8 cellular contexts compared by ENCODE assay signal in the genomic region with DNA sequence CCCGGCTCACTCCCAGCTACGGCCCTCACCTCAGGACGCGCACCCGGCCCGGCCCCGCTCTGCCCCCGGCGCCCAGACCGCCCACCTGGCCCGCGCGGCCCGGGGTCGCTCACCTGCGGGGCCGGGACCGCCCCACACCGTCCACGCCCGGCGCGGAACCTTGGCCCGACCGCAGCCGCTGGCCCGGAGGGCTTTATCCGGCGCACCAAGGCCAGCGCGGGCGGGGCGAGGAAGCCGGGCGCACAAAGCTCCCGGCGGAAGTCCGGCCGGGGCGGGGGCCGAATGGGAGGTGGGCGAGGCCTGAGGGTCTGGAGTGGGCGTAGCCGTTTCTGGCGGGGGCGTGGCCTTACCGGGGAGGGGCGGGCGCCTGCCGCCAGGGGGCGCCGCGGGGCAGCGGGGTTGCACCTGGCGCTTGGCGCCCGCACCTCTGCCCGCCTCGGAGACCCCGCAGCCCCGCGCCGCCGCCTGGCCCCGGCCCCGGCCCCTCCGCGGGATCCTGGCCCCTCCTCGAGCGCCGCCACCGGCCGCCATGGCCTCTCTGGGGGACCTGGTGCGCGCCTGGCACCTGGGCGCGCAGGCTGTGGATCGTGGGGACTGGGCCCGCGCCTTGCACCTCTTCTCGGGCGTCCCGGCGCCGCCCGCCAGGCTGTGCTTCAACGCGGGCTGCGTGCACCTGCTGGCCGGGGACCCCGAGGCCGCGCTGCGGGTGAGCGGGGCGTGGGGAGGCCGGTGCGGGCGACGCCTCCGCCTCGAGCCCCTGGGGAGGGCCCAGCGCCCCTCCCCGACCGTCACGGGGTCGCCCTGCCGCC. TPM values are rescaled to one million over a fixed set of nuclear protein-coding genes. Genes with fewer than 3 reads are reported as not detected.
DNase-seq lines count a peak whose midpoint lies in the region; ATAC-seq and TF ChIP-seq lines count a peak whose summit lies in the region.

A gene with protein sequence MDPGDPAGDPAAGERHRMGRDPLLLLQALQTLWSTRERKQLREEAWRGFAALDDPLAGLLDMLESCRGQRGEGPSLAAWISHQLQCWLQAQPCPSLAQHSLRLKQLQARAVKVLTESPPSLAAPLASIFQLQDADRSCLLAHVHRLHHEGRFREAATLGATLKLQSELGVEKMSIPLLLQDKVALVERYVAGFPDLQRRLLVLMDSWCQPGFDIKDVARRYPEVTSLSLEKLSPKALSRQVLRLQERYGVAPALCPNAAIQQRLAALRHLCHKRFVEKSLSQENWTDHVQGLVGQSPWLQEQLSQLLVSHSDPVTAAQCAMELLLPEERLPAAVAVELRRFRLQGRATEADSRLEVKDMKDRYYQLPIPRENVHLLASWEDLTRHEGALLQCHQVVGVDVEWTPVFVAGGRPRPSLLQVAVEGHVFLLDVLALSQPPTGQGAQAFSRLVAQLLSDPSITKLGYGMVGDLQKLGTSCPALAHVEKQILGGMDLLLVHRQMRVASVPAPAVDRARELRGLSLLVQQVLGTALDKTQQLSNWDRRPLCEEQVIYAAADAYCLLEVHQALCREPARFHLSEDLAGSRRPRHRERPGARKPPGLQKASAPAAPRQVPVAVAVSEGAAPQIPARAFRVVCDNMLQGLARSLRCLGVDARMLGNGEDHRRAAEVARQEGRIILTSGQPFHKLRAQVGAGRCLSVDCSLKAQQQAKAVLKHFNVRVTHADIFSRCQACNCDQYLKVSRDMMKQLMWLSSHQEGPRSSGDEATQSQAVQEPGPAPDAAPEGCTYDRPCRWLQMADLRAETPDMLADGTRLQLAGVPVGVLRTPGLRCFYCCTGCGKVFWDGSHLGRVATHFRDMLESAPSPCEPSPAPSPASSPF (minus strand): TSS at position 162 of the 809 bp plus-strand sequence. CDS start 27,805 bp downstream, outside the sequence.
Gene NOXA1 (plus strand): TSS at position 393 of the 809 bp plus-strand sequence. CDS start 137 bp downstream, at position 530.

- CTCF ChIA-PET in T-cell (lab: Charles Lee) = interaction anchor here in 1 of 2 donors (0.6 to 1.3 kb wide), 14 partner anchors 20 to 795 kb away, joined by 3 to 5 read pairs (median 4); partner anchors contain the start of genes MRPL41 and TPRN

- POLR2A ChIA-PET in T-cell (lab: Charles Lee) = interaction anchor here in 1 of 2 donors (0.5 kb wide), 1 partner anchor 101 kb away, joined by 3 read pairs; no protein-coding TSS in a partner anchor

- TF ChIP-seq CTCF in GM12875 (IDR thresholded peaks at IDR 0.05; ENCODE audit: borderline replicate concordance, insufficient read depth, low read depth, low read length) (peak; percentile 93), psoas muscle (IDR thresholded peaks at IDR 0.05) (peak; percentile 72)

- 0 to 2% (median 1%) methylated on average over 33 to 108 of the region's 108 CpGs for WGBS in psoas muscle, 3 donors

- peak within 1 kb of the TSS; percentile 75 to 80 (median 80) for H3K4me3 Mint-ChIP-seq in T-cell

- peak within 1 kb of the TSS; percentile 83 for H3K27ac ChIP-seq in psoas muscle

- H3K36me3 ChIP-seq in psoas muscle (ENCODE audit: insufficient read depth in 1 of 2, low read depth in 1 of 2) = peaks cover 0 to 4% of the 10 kb centered on the region in 2 donors

- peaks cover 24% of the 10 kb centered on the region for H3K4me1 ChIP-seq in psoas muscle

- H3K27ac Mint-ChIP-seq in T-cell = peak within 1 kb of the TSS; percentile 72 to 80

- no peaks in the 10 kb centered on the region for H3K27me3 ChIP-seq in psoas muscle (ENCODE audit: insufficient read depth in 3 of 3, low read length in 2 of 3)

- H3K9me3 ChIP-seq in psoas muscle = no peaks in the 10 kb centered on the region

- peak; percentile 87 to 97 (median 96) for DNase-seq in NCI-H1417 (lab: John Stamatoyannopoulos, UW)
- DNase-seq in T-cell = peak; percentile 78 to 97 (median 89)
- DNase-seq in amniotic epithelial cell (ENCODE audit: low read depth) = peak; percentile 83
- peak; percentile 97 for DNase-seq in left ventricle myocardium superior
- DNase-seq in psoas muscle = peak; percentile 94 to 98
- DNase-seq in ureter (ENCODE audit: low spot score) = peak; percentile 95

- H3K4me3 ChIP-seq in GM12875 (ENCODE audit: low read depth, low read length) = peak within 1 kb of the TSS; percentile 82
- H3K4me3 ChIP-seq in psoas muscle = peak within 1 kb of the TSS; percentile 97

- H3K27me3 Mint-ChIP-seq in T-cell = no peaks in the 10 kb centered on the region

- H3K9me3 Mint-ChIP-seq in T-cell = no peaks in the 10 kb centered on the region

- ATAC-seq in HG02759 (IDR thresholded peaks at IDR 0.05; ENCODE audit: unreplicated experiment) = peak; percentile 92
- peak; percentile 89 to 92 (median 91) for ATAC-seq in T-cell (replicated peaks in 1 of 4)
- peak; percentile 95 for ATAC-seq in left ventricle myocardium superior
- ATAC-seq in psoas muscle = peak; percentile 92 to 97 (median 96)

- H3K4me1 Mint-ChIP-seq in T-cell = peaks cover 1 to 20% (median 14%) of the 10 kb centered on the region in 3 donors

- no peaks in the 10 kb centered on the region for H3K36me3 Mint-ChIP-seq in T-cell

- intact Hi-C loops in left ventricle myocardium superior (cut with micrococcal nuclease) = no loop called here
- intact Hi-C loops in psoas muscle (cut with DNase I) = loop anchor here in 1 of 2 donors (5.0 kb wide), 1 partner anchor 99 kb away; no protein-coding TSS in a partner anchor

RNA-seq across cellular contexts. Expression of the first gene that starts in this region (rescaled TPM):
- total RNA-seq in T-cell (10 to 100 TPM; 18.5 to 43.8 (median 38.0) TPM), left ventricle myocardium superior (8.3 TPM), psoas muscle (10 to 100 TPM in 2 of 4 donors, 1 to 10 TPM in 2; 6.7 to 11.2 (median 9.7) TPM), ureter (43.0 TPM)
- 1 to 10 TPM; 5.7 to 9.9 (median 7.2) TPM for polyA plus RNA-seq in psoas muscle

RNA-seq across cellular contexts. Expression of gene NOXA1, which starts in this region (rescaled TPM):
- total RNA-seq in T-cell = 10 to 100 TPM in 2 of 5 donors, 1 to 10 TPM in 3; 6.4 to 11.7 (median 8.1) TPM
- total RNA-seq in left ventricle myocardium superior = 1.9 TPM
- 1 to 10 TPM in 3 of 4 donors, under 1 TPM in 1; 0.62 to 5.1 (median 2.5) TPM for total RNA-seq in psoas muscle
- polyA plus RNA-seq in psoas muscle = 1 to 10 TPM in 1 of 3 donors, under 1 TPM in 2; 0.43 to 1.0 (median 0.83) TPM
- total RNA-seq in ureter = 12.5 TPM

Comparison
In these comparisons a context has a peak if more than half of its experiments do, and no peak if none do; other contexts are left out.
1. Peak in every context shown above with its lines: DNase-seq, ATAC-seq, H3K4me3 ChIP-seq and H3K27ac ChIP-seq.